In genomic region chr6:35048031-35048613, GRCh38 we compare ENCODE assay signal across 10 cellular contexts.
DNase-seq lines count a peak whose midpoint lies in the region; ATAC-seq and TF ChIP-seq lines count a peak whose summit lies in the region.
"Had no signal": no experiment of that assay in that cellular context is flagged by ENCODE, and none has a peak within 500 bp of the region (broad histone marks: within the 10 kb centered on the region; RNA-seq: fewer than 3 reads in every experiment).

No MANE protein-coding gene starts in this region.

- intact Hi-C loops in body of pancreas (cut with DNase I): no loop called here

- no peak overlapping the region for H3K4me2 ChIP-seq in mesendoderm (ENCODE audit: low read length)

- peak overlapping the region; percentile 44 to 90 (median 74) for H3K27ac ChIP-seq in body of pancreas
- peak overlapping the region; percentile 38 for H3K27ac ChIP-seq in mesendoderm (ENCODE audit: low read depth, low read length)
- peak overlapping the region; percentile 66 for H3K27ac ChIP-seq in thymus (ENCODE audit: low read depth)

- H3K9ac ChIP-seq in mesendoderm (ENCODE audit: low read length): peak overlapping the region; percentile 16

- H3K79me1 ChIP-seq in mesendoderm (ENCODE audit: low read length): peaks cover 3% of the 10 kb centered on the region

- no peak overlapping the region for H2BK120ac ChIP-seq in mesendoderm (ENCODE audit: low read depth, low read length)

- ATAC-seq in body of pancreas: no peak
- no peak for ATAC-seq in GM21717 (IDR thresholded peaks at IDR 0.05; ENCODE audit: unreplicated experiment)
- ATAC-seq in HG03521 (IDR thresholded peaks at IDR 0.05; ENCODE audit: unreplicated experiment): no peak

- no peaks in the 10 kb centered on the region for H3K79me2 ChIP-seq in mesendoderm (ENCODE audit: control insufficient read depth, insufficient read depth, low read length)

- H3K23ac ChIP-seq in mesendoderm (ENCODE audit: low read length): peak overlapping the region; percentile 56

- H3K4me3 ChIP-seq in body of pancreas (no peak overlapping the region), mesendoderm (ENCODE audit: low read length) (no peak overlapping the region), thymus (ENCODE audit: low read length) (no peak overlapping the region)

- no peak overlapping the region for H4K5ac ChIP-seq in mesendoderm (ENCODE audit: low read length)

- peak overlapping the region; percentile 82 for H3K56ac ChIP-seq in mesendoderm (ENCODE audit: low read length)

- peak overlapping the region; percentile 40 for H2BK5ac ChIP-seq in mesendoderm (ENCODE audit: low read length)

- H2AK5ac ChIP-seq in mesendoderm (ENCODE audit: low read length): peak overlapping the region; percentile 48

- WGBS in body of pancreas, 2 donors: 70 to 87% methylated on average over 12 of the region's 12 CpGs
- WGBS in mesendoderm (ENCODE audit: extremely low coverage, insufficient coverage, low lambda C conversion rate): no CpG with 5 or more reads among the region's 12 CpGs
- 68% methylated on average over 12 of the region's 12 CpGs for WGBS in thymus

- DNase-seq in NOMO-1 treated with dmso at 0.1 percent for 144 hours (lab: John Stamatoyannopoulos, UW; ENCODE audit: unreplicated experiment) (peak; percentile 29), NOMO-1 (lab: John Stamatoyannopoulos, UW; ENCODE audit: unreplicated experiment in 2 of 2) (no peak), body of pancreas (peak in 2 of 4 donors; percentile 33 to 47), mesendoderm (peak; percentile 51), OCI-M2 (lab: John Stamatoyannopoulos, UW; ENCODE audit: unreplicated experiment) (no peak)
- DNase-seq: ACHN; activated naive CD8-positive, alpha-beta T cell treated with anti-CD3 and anti-CD28 coated beads, Interleukin-2, amount 50 U/mL, for 24 hours had no signal

- no peak for TF ChIP-seq CTCF in body of pancreas (IDR thresholded peaks at IDR 0.05)

- H3K4me1 ChIP-seq in body of pancreas (peaks cover 50% of the 10 kb centered on the region), mesendoderm (ENCODE audit: control insufficient read depth, low read depth, low read length) (peaks cover 24% of the 10 kb centered on the region), thymus (ENCODE audit: control insufficient read depth, insufficient read depth, low read length) (peaks cover 14% of the 10 kb centered on the region)

- H3K27me3 ChIP-seq in body of pancreas (no peaks in the 10 kb centered on the region), mesendoderm (ENCODE audit: insufficient read depth, low read length, poor library complexity) (no peaks in the 10 kb centered on the region), thymus (ENCODE audit: control insufficient read depth, insufficient read depth) (no peaks in the 10 kb centered on the region)

- H4K8ac ChIP-seq in mesendoderm (ENCODE audit: low read depth, low read length): no peak overlapping the region

- no peak overlapping the region for H3K18ac ChIP-seq in mesendoderm (ENCODE audit: low read length)

- H2BK15ac ChIP-seq in mesendoderm (replicated peaks; ENCODE audit: low read depth): no peak overlapping the region

- H3K36me3 ChIP-seq in body of pancreas (replicated peaks in 1 of 2; ENCODE audit: insufficient read depth in 1 of 2, low read depth in 2 of 2) (peaks cover 0 to 2% of the 10 kb centered on the region in 2 donors), mesendoderm (ENCODE audit: control insufficient read depth, insufficient read depth, low read length) (no peaks in the 10 kb centered on the region), thymus (ENCODE audit: control insufficient read depth, insufficient read depth) (no peaks in the 10 kb centered on the region)

- H3K4ac ChIP-seq in mesendoderm (ENCODE audit: low read depth, low read length): no peak overlapping the region

- TF ChIP-seq POLR2A in body of pancreas (IDR thresholded peaks at IDR 0.05): no peak

- H3K9me3 ChIP-seq in body of pancreas (no peaks in the 10 kb centered on the region), thymus (ENCODE audit: control insufficient read depth) (peaks cover 2% of the 10 kb centered on the region)

Comparison
In these comparisons a context has a peak if more than half of its experiments do, and no peak if none do; other contexts are left out.
1. DNase-seq: peak in NOMO-1 treated with dmso at 0.1 percent for 144 hours (single experiment) and mesendoderm (single experiment); none in NOMO-1 (0 of 2) and OCI-M2 (single experiment).
2. Peak in every context shown above with its lines, with median percentiles within 50 percentile points of each other: H3K27ac ChIP-seq.